In genomic region chr1:243354511-243355153, GRCh38 we compare ENCODE assay signal across 8 cellular contexts.
DNase-seq lines count a peak whose midpoint lies in the region; ATAC-seq and TF ChIP-seq lines count a peak whose summit lies in the region.

No MANE protein-coding gene starts in this region.

- H3K27me3 Mint-ChIP-seq in activated CD4-positive, alpha-beta T cell treated with anti-CD3 and anti-CD28 coated beads for 36 hours, result no peaks in the 10 kb centered on the region

- TF ChIP-seq CTCF in cardiac fibroblast (IDR thresholded peaks at IDR 0.05; ENCODE audit: low read depth, low read length) (no peak), psoas muscle (IDR thresholded peaks at IDR 0.05) (no peak)

- H3K27me3 ChIP-seq in psoas muscle (ENCODE audit: insufficient read depth in 3 of 3, low read length in 2 of 3), result no peaks in the 10 kb centered on the region

- no peak overlapping the region for H3K27ac Mint-ChIP-seq in activated CD4-positive, alpha-beta T cell treated with anti-CD3 and anti-CD28 coated beads for 36 hours

- WGBS in psoas muscle, 3 donors, result 47 to 59% (median 50%) methylated on average over 4 of the region's 4 CpGs

- H3K9me3 Mint-ChIP-seq in activated CD4-positive, alpha-beta T cell treated with anti-CD3 and anti-CD28 coated beads for 36 hours (ENCODE audit: low read depth), result no peaks in the 10 kb centered on the region

- peaks cover 4% of the 10 kb centered on the region for H3K4me1 ChIP-seq in psoas muscle

- CTCF ChIA-PET in activated CD4-positive, alpha-beta T cell treated with anti-CD3 and anti-CD28 coated beads for 36 hours (lab: Charles Lee), result interaction anchor here (0.5 to 2.9 kb wide), 3 partner anchors 8 to 899 kb away, joined by 3 to 11 read pairs (median 4); no protein-coding TSS in a partner anchor

- ATAC-seq in activated CD4-positive, alpha-beta T cell treated with anti-CD3 and anti-CD28 coated beads for 36 hours, result peak; percentile 58
- ATAC-seq in HG02943 (IDR thresholded peaks at IDR 0.05; ENCODE audit: low read depth, unreplicated experiment), result peak; percentile 51
- ATAC-seq in psoas muscle, result no peak
- ATAC-seq in GM19328 (IDR thresholded peaks at IDR 0.05; ENCODE audit: unreplicated experiment), result no peak

- intact Hi-C loops in activated CD4-positive, alpha-beta T cell treated with anti-CD3 and anti-CD28 coated beads for 36 hours (cut with DNase I, micrococcal nuclease), result no loop called here
- intact Hi-C loops in psoas muscle (cut with DNase I), result no loop called here

- no peak overlapping the region for H3K4me3 Mint-ChIP-seq in activated CD4-positive, alpha-beta T cell treated with anti-CD3 and anti-CD28 coated beads for 36 hours

- peaks cover 0 to 20% of the 10 kb centered on the region in 2 donors for H3K36me3 ChIP-seq in psoas muscle (ENCODE audit: insufficient read depth in 1 of 2, low read depth in 1 of 2)

- H3K4me3 ChIP-seq in cardiac fibroblast (replicated peaks in 1 of 2; ENCODE audit: low read depth in 2 of 2, low read length in 2 of 2), result no peak overlapping the region
- peak overlapping the region; percentile 44 for H3K4me3 ChIP-seq in psoas muscle

- H3K27ac ChIP-seq in psoas muscle, result no peak overlapping the region

- H3K9me3 ChIP-seq in psoas muscle, result no peaks in the 10 kb centered on the region

- H3K36me3 Mint-ChIP-seq in activated CD4-positive, alpha-beta T cell treated with anti-CD3 and anti-CD28 coated beads for 36 hours (ENCODE audit: low read depth), result peaks cover 20% of the 10 kb centered on the region

- H3K4me1 Mint-ChIP-seq in activated CD4-positive, alpha-beta T cell treated with anti-CD3 and anti-CD28 coated beads for 36 hours, result peaks cover 12% of the 10 kb centered on the region

- POLR2A ChIA-PET in activated CD4-positive, alpha-beta T cell treated with anti-CD3 and anti-CD28 coated beads for 36 hours (lab: Charles Lee), result no interaction called here

- no peak for DNase-seq in activated CD4-positive, alpha-beta T cell treated with anti-CD3 and anti-CD28 coated beads for 36 hours
- DNase-seq in activated CD4-positive, alpha-beta T cell treated with anti-CD3 and anti-CD28 coated beads for 48 hours, result no peak
- peak; percentile 9 to 19 for DNase-seq in cardiac fibroblast (ENCODE audit: low read depth in 2 of 2)
- DNase-seq in psoas muscle, result no peak
- DNase-seq in ureter (ENCODE audit: low spot score), result no peak
- DNase-seq in NOMO-1 treated with DMSO at 0.1 percent for 48 hours (lab: John Stamatoyannopoulos, UW; ENCODE audit: unreplicated experiment), result no peak

Comparison
In these comparisons a context has a peak if more than half of its experiments do, and no peak if none do; other contexts are left out.
1. ATAC-seq: peak in activated CD4-positive, alpha-beta T cell treated with anti-CD3 and anti-CD28 coated beads for 36 hours (single experiment) and HG02943 (single experiment); none in psoas muscle (0 of 4) and GM19328 (single experiment).
2. DNase-seq: peak in cardiac fibroblast (2 of 2); none in activated CD4-positive, alpha-beta T cell treated with anti-CD3 and anti-CD28 coated beads for 36 hours (single experiment), activated CD4-positive, alpha-beta T cell treated with anti-CD3 and anti-CD28 coated beads for 48 hours (single experiment), psoas muscle (0 of 2), ureter (single experiment) and NOMO-1 treated with DMSO at 0.1 percent for 48 hours (single experiment).